ENCODE assay signal across 19 cellular contexts in the genomic region with DNA sequence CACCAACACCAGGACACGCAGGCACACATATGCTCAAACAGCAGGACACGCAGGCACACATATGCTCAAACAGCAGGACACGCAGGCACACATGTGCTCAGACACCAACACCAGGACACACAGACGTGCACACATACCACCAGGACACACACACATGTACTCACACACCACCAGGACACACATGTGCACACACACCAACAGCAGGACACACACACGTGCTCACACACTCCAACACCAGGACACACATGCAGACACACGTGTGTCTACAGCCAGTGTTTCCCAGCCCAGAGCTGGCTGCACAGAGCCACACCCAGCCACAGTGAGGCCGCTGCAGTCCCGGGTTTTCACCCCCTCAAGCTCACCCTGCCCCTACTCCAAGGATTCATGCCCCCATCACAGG.
"Had no signal": no experiment of that assay in that cellular context is flagged by ENCODE, and none has a peak within 500 bp of the region (broad histone marks: within the 10 kb centered on the region; RNA-seq: fewer than 3 reads in every experiment).

No MANE protein-coding gene starts in this region.

- H3K4me3 ChIP-seq: esophagus muscularis mucosa, tibial nerve had no signal

- H3K9me3 Mint-ChIP-seq: activated T-helper 2 cell treated with anti-CD3 and anti-CD28 coated beads, Interferon-gamma antibody, Interleukin-2, Interleukin-4, amounts not matched to agents 10 μg/mL and 5 μg/mL and 100 μg/mL, durations not matched to agents 14 hours and 24 hours and 36 hours; naive thymus-derived CD8-positive, alpha-beta T cell had no signal

- H3K9me3 ChIP-seq: esophagus muscularis mucosa, tibial nerve had no signal

- H3K27me3 Mint-ChIP-seq: activated naive CD8-positive, alpha-beta T cell treated with anti-CD3 and anti-CD28 coated beads, Interleukin-2, amount 10 ng/mL, durations not matched to agents 7 days and 5 days had no signal

- ATAC-seq: naive thymus-derived CD8-positive, alpha-beta T cell; stimulated activated naive CD8-positive, alpha-beta T cell treated with anti-CD3 and anti-CD28 coated beads, Interleukin-15, Interleukin-2, amounts not matched to agents 100 U/mL and 50 U/mL, for 24 hours had no signal

- H3K27ac Mint-ChIP-seq: activated CD4-positive, alpha-beta memory T cell treated with anti-CD3 and anti-CD28 coated beads, Interleukin-2, amount 10 ng/mL, durations not matched to agents 7 days and 5 days; activated naive CD8-positive, alpha-beta T cell treated with anti-CD3 and anti-CD28 coated beads, Interleukin-2, amount 10 ng/mL, durations not matched to agents 7 days and 5 days; activated T-cell treated with anti-CD3 and anti-CD28 coated beads, Interleukin-2, amount 50 U/mL, for 24 hours; activated T-helper 2 cell treated with anti-CD3 and anti-CD28 coated beads, Interferon-gamma antibody, Interleukin-2, Interleukin-4, amounts not matched to agents 10 μg/mL and 5 μg/mL and 100 μg/mL, durations not matched to agents 14 hours and 24 hours and 36 hours had no signal

- DNase-seq: activated CD4-positive, alpha-beta memory T cell treated with anti-CD3 and anti-CD28 coated beads, Interleukin-2, amount 10 ng/mL, durations not matched to agents 7 days and 5 days; activated CD4-positive, alpha-beta T cell treated with anti-CD3 and anti-CD28 coated beads for 48 hours; activated CD4-positive, CD25-positive, alpha-beta regulatory T cell; activated naive CD4-positive, alpha-beta T cell treated with Interleukin-2 at 50 U/mL for 16 hours; activated naive CD8-positive, alpha-beta T cell treated with anti-CD3 and anti-CD28 coated beads, Interleukin-2, amount 10 ng/mL, durations not matched to agents 7 days and 5 days; activated T-cell treated with anti-CD3 and anti-CD28 coated beads, Interleukin-2, amount 50 U/mL, for 24 hours; cortex of kidney; effector CD8-positive, alpha-beta T cell; mesendoderm; naive thymus-derived CD8-positive, alpha-beta T cell; occipital lobe; stimulated activated CD4-positive, alpha-beta T cell treated with anti-CD3 and anti-CD28 coated beads, Interleukin-12 subunit alpha, Interleukin-12 subunit beta, amount 100 ng/mL, for 4 hours; stimulated activated CD4-positive, alpha-beta T cell treated with anti-CD3 and anti-CD28 coated beads, Interleukin-1b, Interleukin-23, amount 100 ng/mL, for 48 hours; stimulated activated naive CD8-positive, alpha-beta T cell treated with anti-CD3 and anti-CD28 coated beads, Interleukin-15, Interleukin-2, amounts not matched to agents 100 U/mL and 50 U/mL, for 24 hours; substantia nigra; T-helper 9 cell had no signal

- H3K27ac ChIP-seq: esophagus muscularis mucosa, tibial nerve had no signal

- H3K36me3 ChIP-seq: esophagus muscularis mucosa, tibial nerve had no signal

- H3K36me3 Mint-ChIP-seq: activated naive CD8-positive, alpha-beta T cell treated with anti-CD3 and anti-CD28 coated beads, Interleukin-2, amount 10 ng/mL, durations not matched to agents 7 days and 5 days; naive thymus-derived CD8-positive, alpha-beta T cell had no signal

- H3K4me3 Mint-ChIP-seq: activated CD4-positive, alpha-beta memory T cell treated with anti-CD3 and anti-CD28 coated beads, Interleukin-2, amount 10 ng/mL, durations not matched to agents 7 days and 5 days; activated naive CD8-positive, alpha-beta T cell treated with anti-CD3 and anti-CD28 coated beads, Interleukin-2, amount 10 ng/mL, durations not matched to agents 7 days and 5 days; activated T-cell treated with anti-CD3 and anti-CD28 coated beads, Interleukin-2, amount 50 U/mL, for 24 hours; naive thymus-derived CD8-positive, alpha-beta T cell had no signal
